ENCODE assay signal across 8 cellular contexts in genomic region chr10:119315128-119316001, GRCh38.
DNase-seq lines count a peak whose midpoint lies in the region; ATAC-seq and TF ChIP-seq lines count a peak whose summit lies in the region.

No MANE protein-coding gene starts in this region.

- H3K4me3 ChIP-seq in foreskin fibroblast (ENCODE audit: low read depth in 1 of 2, low read length in 2 of 2): no peak overlapping the region

- DNase-seq in DMS153 (lab: John Stamatoyannopoulos, UW) (peak; percentile 29), DMS153 treated with DMSO at 0.1 percent for 48 hours (lab: John Stamatoyannopoulos, UW; ENCODE audit: unreplicated experiment) (no peak), NOMO-1 (lab: John Stamatoyannopoulos, UW; ENCODE audit: unreplicated experiment in 2 of 2) (peak; percentile 35 to 67), foreskin fibroblast (peak; percentile 85 to 93), NCI-H526 (lab: John Stamatoyannopoulos, UW) (no peak)
- DNase-seq in activated T-cell treated with anti-CD3 and anti-CD28 coated beads, Interleukin-2, amount 50 U/mL, for 48 hours: peak; percentile 86 to 88
- peak; percentile 64 to 75 for DNase-seq in stimulated activated CD4-positive, alpha-beta T cell treated with anti-CD3 and anti-CD28 coated beads, Interleukin-12 subunit alpha, Interleukin-12 subunit beta, amount 100 ng/mL, for 24 hours (ENCODE audit: low read depth in 2 of 2)

- peak; percentile 55 for ATAC-seq in HG02884 (IDR thresholded peaks at IDR 0.05; ENCODE audit: unreplicated experiment)

- no peak for TF ChIP-seq CTCF in foreskin fibroblast (IDR thresholded peaks at IDR 0.05; ENCODE audit: low read depth, low read length)

Comparison
In these comparisons a context has a peak if more than half of its experiments do, and no peak if none do; other contexts are left out.
1. DNase-seq: peak in DMS153 (single experiment), NOMO-1 (2 of 2), activated T-cell treated with anti-CD3 and anti-CD28 coated beads, Interleukin-2, amount 50 U/mL, for 48 hours (2 of 2), foreskin fibroblast (2 of 2) and stimulated activated CD4-positive, alpha-beta T cell treated with anti-CD3 and anti-CD28 coated beads, Interleukin-12 subunit alpha, Interleukin-12 subunit beta, amount 100 ng/mL, for 24 hours (2 of 2); none in DMS153 treated with DMSO at 0.1 percent for 48 hours (single experiment) and NCI-H526 (0 of 2).